Comparison of ENCODE assay signal across 19 cellular contexts in genomic region chr6:13391537-13391936, GRCh38.
DNase-seq lines count a peak whose midpoint lies in the region; ATAC-seq, FAIRE-seq and TF ChIP-seq lines count a peak whose summit lies in the region.
"Had no signal": no experiment of that assay in that cellular context is flagged by ENCODE, and none has a peak within 500 bp of the region (broad histone marks: within the 10 kb centered on the region; RNA-seq: fewer than 3 reads in every experiment).

No MANE protein-coding gene starts in this region.

- H2AFZ ChIP-seq in IMR-90 (replicated peaks; ENCODE audit: low read length, poor library complexity) (no peak overlapping the region), Loucy (ENCODE audit: low read length) (no peak overlapping the region), K562 (ENCODE audit: low read depth, low read length) (no peak overlapping the region)

- peak overlapping the region; percentile 41 for H3K27ac Mint-ChIP-seq in stimulated activated memory B cell treated with anti-CD40 and anti-IgM and Interleukin-4, amounts not matched to agents 10 μg/mL and 1 μg/mL and 100 μg/mL, for 72 hours
- H3K27ac Mint-ChIP-seq: HFFc6 had no signal

- H3K18ac ChIP-seq in IMR-90 (ENCODE audit: low read depth, low read length) = no peak overlapping the region

- no peak overlapping the region for H3K56ac ChIP-seq in IMR-90 (ENCODE audit: extremely low read depth, insufficient read depth, low read length)

- intact Hi-C loops in IMR-90 (cut with micrococcal nuclease) = no loop called here
- intact Hi-C loops in K562 (cut with micrococcal nuclease) = no loop called here

- H3K27ac ChIP-seq in IMR-90 (ENCODE audit: insufficient read depth, low read length) (no peak overlapping the region), K562 (ENCODE audit: extremely low read depth, low read depth, low read length) (no peak overlapping the region)

- H3K9me3 ChIP-seq in IMR-90 (ENCODE audit: control insufficient read depth, insufficient read depth, low read length) = no peaks in the 10 kb centered on the region
- H3K9me3 ChIP-seq in Loucy (ENCODE audit: insufficient read depth, low read depth, low read length) = no peaks in the 10 kb centered on the region
- H3K9me3 ChIP-seq in K562 (replicated peaks; ENCODE audit: control insufficient read depth, insufficient read depth, low read depth, low read length) = no peaks in the 10 kb centered on the region

- dilution Hi-C loops in IMR-90 (cut with HindIII; ENCODE audit: low sequenced_read_pairs, unreplicated experiment) = no loop called here

- peaks cover 4% of the 10 kb centered on the region for H3K9me3 Mint-ChIP-seq in stimulated activated memory B cell treated with anti-CD40 and anti-IgM and Interleukin-4, amounts not matched to agents 10 μg/mL and 1 μg/mL and 100 μg/mL, for 72 hours
- H3K9me3 Mint-ChIP-seq: HFFc6 had no signal

- no peak for TF ChIP-seq EP300 in K562 (IDR thresholded peaks at IDR 0.05; ENCODE audit: low read length)

- H3K4me3 ChIP-seq in IMR-90 (ENCODE audit: insufficient read depth, low read depth, low read length) (no peak overlapping the region), Loucy (ENCODE audit: low read length, poor library complexity, severe bottlenecking) (no peak overlapping the region), K562 (no peak overlapping the region)
- H3K4me3 ChIP-seq: HAP-1 had no signal

- peaks cover 4% of the 10 kb centered on the region; the same call in 1 of the 2 replicates for H3K9me1 ChIP-seq in IMR-90 (ENCODE audit: insufficient read depth, low read length)
- H3K9me1 ChIP-seq in K562 (ENCODE audit: control insufficient read depth, insufficient read depth, low read length) = peaks cover 4% of the 10 kb centered on the region

- H3K4me3 Mint-ChIP-seq in stimulated activated memory B cell treated with anti-CD40 and anti-IgM and Interleukin-4, amounts not matched to agents 10 μg/mL and 1 μg/mL and 100 μg/mL, for 72 hours = no peak overlapping the region
- H3K4me3 Mint-ChIP-seq: HFFc6 had no signal

- peaks cover 39% of the 10 kb centered on the region for H3K4me1 Mint-ChIP-seq in stimulated activated memory B cell treated with anti-CD40 and anti-IgM and Interleukin-4, amounts not matched to agents 10 μg/mL and 1 μg/mL and 100 μg/mL, for 72 hours

- no peaks in the 10 kb centered on the region for H3K9me2 ChIP-seq in Loucy (replicated peaks; ENCODE audit: low read depth, low read length)

- no peak overlapping the region for H2AK9ac ChIP-seq in IMR-90 (replicated peaks; ENCODE audit: low read depth, low read length, poor library complexity)

- ATAC-seq in IMR-90 (ENCODE audit: low read depth) (no peak), K562 (no peak)
- ATAC-seq in stimulated activated memory B cell treated with anti-CD40 and anti-IgM and Interleukin-4, amounts not matched to agents 10 μg/mL and 1 μg/mL and 100 μg/mL, for 72 hours = no peak

- TF ChIP-seq CTCF in IMR-90 (conservative IDR thresholded peaks at IDR 0.05; ENCODE audit: low read depth, low read length) = no peak
- TF ChIP-seq CTCF in Loucy (conservative IDR thresholded peaks at IDR 0.05; ENCODE audit: low read length) = no peak
- TF ChIP-seq CTCF in K562 (IDR thresholded peaks at IDR 0.05 in 2 of 3, conservative IDR thresholded peaks at IDR 0.05 in 1 of 3; ENCODE audit: insufficient read depth in 2 of 3, low read depth in 1 of 3, low read length in 3 of 3) = no peak

- H4K20me1 ChIP-seq in IMR-90 (ENCODE audit: insufficient read depth, low read length) (no peaks in the 10 kb centered on the region), Loucy (ENCODE audit: insufficient read depth, low read length, poor library complexity, severe bottlenecking) (no peaks in the 10 kb centered on the region), K562 (replicated peaks; ENCODE audit: control insufficient read depth, insufficient read depth, low read length) (0 out of 2 replicates have a peak, but pooled peaks cover 4% of the 10 kb centered on the region)

- H3K79me1 ChIP-seq in IMR-90 (ENCODE audit: low read depth in 1 of 2, low read length in 2 of 2) = peaks cover 0 to 4% of the 10 kb centered on the region in 2 experiments; a peak in 1 of 4 replicates

- peaks cover 12% of the 10 kb centered on the region for H3K36me3 Mint-ChIP-seq in stimulated activated memory B cell treated with anti-CD40 and anti-IgM and Interleukin-4, amounts not matched to agents 10 μg/mL and 1 μg/mL and 100 μg/mL, for 72 hours
- H3K36me3 Mint-ChIP-seq: CD4-positive, alpha-beta memory T cell had no signal

- no peak overlapping the region for H3K14ac ChIP-seq in IMR-90 (replicated peaks; ENCODE audit: low read depth, low read length)

- H3F3A ChIP-seq in Loucy (ENCODE audit: low read depth) = peaks cover 2% of the 10 kb centered on the region; the same call in 1 of the 2 replicates

- H2BK120ac ChIP-seq in IMR-90 (ENCODE audit: low read depth, low read length) = no peak overlapping the region

- H2BK20ac ChIP-seq in IMR-90 (ENCODE audit: low read depth, low read length) = no peak overlapping the region

- H3K79me2 ChIP-seq in Loucy (ENCODE audit: insufficient read depth, low read length) (no peaks in the 10 kb centered on the region), K562 (ENCODE audit: control insufficient read depth, insufficient read depth, low read length) (no peaks in the 10 kb centered on the region)

- H3K4ac ChIP-seq in IMR-90 (ENCODE audit: low read depth, low read length) = no peak overlapping the region

- no peaks in the 10 kb centered on the region for H3K27me3 Mint-ChIP-seq in stimulated activated memory B cell treated with anti-CD40 and anti-IgM and Interleukin-4, amounts not matched to agents 10 μg/mL and 1 μg/mL and 100 μg/mL, for 72 hours
- H3K27me3 Mint-ChIP-seq: CD4-positive, alpha-beta memory T cell had no signal

- in situ Hi-C loops in IMR-90 (cut with MboI; ENCODE audit: low sequenced_read_pairs) = no loop called here
- in situ Hi-C loops in K562 (cut with MboI) = no loop called here

- H2AK5ac ChIP-seq in IMR-90 (ENCODE audit: low read depth, low read length) = no peak overlapping the region

- peak overlapping the region; percentile 29; the same call in 1 of the 2 replicates for H3K23ac ChIP-seq in IMR-90 (ENCODE audit: low read depth, low read length)

- H3K36me3 ChIP-seq in IMR-90 (ENCODE audit: control insufficient read depth, insufficient read depth, low read length) = no peaks in the 10 kb centered on the region
- no peaks in the 10 kb centered on the region for H3K36me3 ChIP-seq in Loucy (ENCODE audit: insufficient read depth, low read length)
- no peaks in the 10 kb centered on the region for H3K36me3 ChIP-seq in K562 (ENCODE audit: control insufficient read depth, insufficient read depth, low read length)
- H3K36me3 ChIP-seq: HAP-1 had no signal

- H4K91ac ChIP-seq in IMR-90 (ENCODE audit: insufficient read depth, low read depth, low read length) = no peak overlapping the region

- BruUV-seq in IMR-90 (replicated peaks; lab: Mats Ljungman, UMichigan) (no TSS peak), K562 (replicated peaks; lab: Mats Ljungman, UMichigan) (no TSS peak)

- FAIRE-seq in K562 (lab: Jason Lieb, UNC) = no peak
- FAIRE-seq: GM12891, GM18507, H54 had no signal

- TF ChIP-seq RAD21 in IMR-90 (IDR thresholded peaks at IDR 0.05; ENCODE audit: low read length) (no peak), K562 (CRISPR knock-in tag; conservative IDR thresholded peaks at IDR 0.05 in 1 of 2, IDR thresholded peaks at IDR 0.05 in 1 of 2) (no peak)

- CTCF ChIA-PET in IMR-90 (lab: Yijun Ruan, JAX) (interaction anchor here (0.5 to 0.7 kb wide), 2 partner anchors 224 to 597 kb away, joined by 3 to 5 read pairs; partner anchors contain the start of gene NOL7), K562 (lab: Yijun Ruan, JAX; ENCODE audit: low intra/inter-chr PET ratio) (interaction anchor here (0.6 kb wide), 1 partner anchor 461 kb away, joined by 3 read pairs; no protein-coding TSS in a partner anchor)

- no peak overlapping the region for H3K9ac ChIP-seq in IMR-90 (ENCODE audit: low read depth, low read length)
- H3K9ac ChIP-seq in Loucy (ENCODE audit: low read depth, low read length, poor library complexity, severe bottlenecking) = no peak overlapping the region
- no peak overlapping the region for H3K9ac ChIP-seq in K562 (ENCODE audit: insufficient read depth in 1 of 2, low read depth in 2 of 2, low read length in 2 of 2)

- TF ChIP-seq POLR2A in IMR-90 (IDR thresholded peaks at IDR 0.05; ENCODE audit: low read depth, low read length) (no peak), K562 (conservative IDR thresholded peaks at IDR 0.05) (no peak)

- POLR2A ChIA-PET in IMR-90 (lab: Charles Lee; ENCODE audit: unreplicated experiment) (no interaction called here), K562 (lab: Yijun Ruan, JAX) (interaction anchor here (1.2 kb wide), 1 partner anchor 11 kb away, joined by 9 read pairs; no protein-coding TSS in a partner anchor)

- H3K27me3 ChIP-seq in IMR-90 (ENCODE audit: control insufficient read depth, insufficient read depth, low read length) = no peaks in the 10 kb centered on the region
- H3K27me3 ChIP-seq in Loucy (ENCODE audit: insufficient read depth, low read length, poor library complexity, severe bottlenecking) = no peaks in the 10 kb centered on the region
- peaks cover 0 to 4% of the 10 kb centered on the region in 2 experiments; a peak in 2 of 5 replicates for H3K27me3 ChIP-seq in K562 (ENCODE audit: control insufficient read depth in 2 of 2, insufficient read depth in 2 of 2, low read length in 2 of 2)

- H2BK15ac ChIP-seq in IMR-90 (ENCODE audit: low read depth, low read length) = no peak overlapping the region

- WGBS in IMR-90 (ENCODE audit: extremely low coverage in 2 of 2, insufficient read length in 1 of 2), 2 experiments = no CpG with 5 or more reads among the region's 5 CpGs
- 68% methylated on average over 4 of the region's 5 CpGs for WGBS in K562 (ENCODE audit: insufficient coverage, low coverage, missing lambda C conversion rate)

- H2BK5ac ChIP-seq in IMR-90 (ENCODE audit: low read depth, low read length, poor library complexity, severe bottlenecking) = no peak overlapping the region

- no peak overlapping the region for H4K5ac ChIP-seq in IMR-90 (ENCODE audit: low read depth, low read length)

- no peak overlapping the region for H4K8ac ChIP-seq in IMR-90 (ENCODE audit: low read depth in 2 of 2, low read length in 2 of 2)

- H3K4me1 ChIP-seq in IMR-90 (ENCODE audit: control insufficient read depth, insufficient read depth, low read length) = peaks cover 8% of the 10 kb centered on the region
- H3K4me1 ChIP-seq in Loucy (ENCODE audit: insufficient read depth, low read length, poor library complexity, severe bottlenecking) = peaks cover 20% of the 10 kb centered on the region
- H3K4me1 ChIP-seq in K562 (replicated peaks in 1 of 2; ENCODE audit: control insufficient read depth in 2 of 2, insufficient read depth in 2 of 2, low read length in 2 of 2) = peaks cover 13 to 18% of the 10 kb centered on the region in 2 experiments

- no peak for DNase-seq in IMR-90
- DNase-seq in K562 (ENCODE audit: extremely low read depth in 1 of 4, low spot score in 3 of 4) = no peak
- no peak for DNase-seq in effector CD8-positive, alpha-beta T cell (lab: John Stamatoyannopoulos, UW)
- DNase-seq in OCI-M1 (lab: John Stamatoyannopoulos, UW) = no peak
- DNase-seq: C1 segment of cervical spinal cord; Calu3; CD4-positive, alpha-beta memory T cell; COR-L47; DMS53; DMS79 treated with DMSO at 0.1 percent for 48 hours; GF-D8; GOT3; HFFc6 had no signal

- no peak overlapping the region for H3K4me2 ChIP-seq in IMR-90 (ENCODE audit: low read depth, low read length)
- peak overlapping the region; percentile 8 for H3K4me2 ChIP-seq in Loucy (ENCODE audit: low read depth, low read length, poor library complexity, severe bottlenecking)
- H3K4me2 ChIP-seq in K562 (ENCODE audit: insufficient read depth, low read length) = no peak overlapping the region
